Comparison of ENCODE assay signal across 16 cellular contexts in the genomic region with DNA sequence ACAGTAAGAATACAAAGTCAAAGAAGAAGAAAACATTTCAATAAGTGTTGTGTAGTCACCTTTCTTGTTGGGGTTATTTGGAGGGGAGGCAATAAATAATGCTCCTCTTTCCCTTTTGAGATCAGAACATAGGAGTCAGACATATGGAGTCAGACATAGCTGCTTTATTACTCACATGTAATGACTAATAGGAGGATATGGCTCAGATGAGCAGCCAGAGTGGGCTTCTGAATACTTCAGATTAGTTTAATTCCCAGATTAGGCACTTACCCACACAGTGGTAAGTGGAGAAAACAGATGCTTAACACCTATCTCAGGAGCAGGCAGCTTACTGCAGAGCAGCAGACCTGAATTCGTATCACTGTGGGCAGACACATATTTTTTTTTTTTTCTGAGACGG. TPM values are rescaled to one million over a fixed set of nuclear protein-coding genes. Genes with fewer than 3 reads are reported as not detected.
DNase-seq lines count a peak whose midpoint lies in the region; ATAC-seq and TF ChIP-seq lines count a peak whose summit lies in the region.
"Had no signal": no experiment of that assay in that cellular context is flagged by ENCODE, and none has a peak within 500 bp of the region (broad histone marks: within the 10 kb centered on the region; RNA-seq: fewer than 3 reads in every experiment).

No MANE protein-coding gene starts in this region.

- ATAC-seq in activated T-helper 17 cell treated with anti-CD3 and anti-CD28 coated beads, Interleukin-2, amount 50 U/mL, for 72 hours (replicated peaks): peak; percentile 54
- ATAC-seq in foreskin keratinocyte: peak; percentile 100
- ATAC-seq: right cardiac atrium had no signal

- no peak overlapping the region for H3K27ac Mint-ChIP-seq in activated T-helper 17 cell treated with anti-CD3 and anti-CD28 coated beads, Interleukin-2, amount 50 U/mL, for 72 hours
- H3K27ac Mint-ChIP-seq: activated CD4-positive, alpha-beta memory T cell treated with anti-CD3 and anti-CD28 coated beads, Interleukin-2, amount 10 ng/mL, durations not matched to agents 7 days and 5 days; activated naive CD4-positive, alpha-beta T cell treated with anti-CD3 and anti-CD28 coated beads, Interleukin-2, amount 50 U/mL, for 72 hours had no signal

- no peaks in the 10 kb centered on the region for H3K9me3 Mint-ChIP-seq in activated T-helper 17 cell treated with anti-CD3 and anti-CD28 coated beads, Interleukin-2, amount 50 U/mL, for 72 hours
- H3K9me3 Mint-ChIP-seq: activated CD4-positive, alpha-beta memory T cell treated with anti-CD3 and anti-CD28 coated beads, Interleukin-2, amount 10 ng/mL, durations not matched to agents 7 days and 5 days; activated naive CD4-positive, alpha-beta T cell treated with anti-CD3 and anti-CD28 coated beads, Interleukin-2, amount 50 U/mL, for 72 hours had no signal

- TF ChIP-seq CTCF in A673 (conservative IDR thresholded peaks at IDR 0.05; ENCODE audit: low read depth, low read length): no peak
- no peak for TF ChIP-seq CTCF in foreskin keratinocyte (conservative IDR thresholded peaks at IDR 0.05)
- TF ChIP-seq CTCF in GM20000 (IDR thresholded peaks at IDR 0.05; ENCODE audit: extremely low read depth, missing control alignments): no peak

- no peaks in the 10 kb centered on the region for H3K36me3 Mint-ChIP-seq in activated T-helper 17 cell treated with anti-CD3 and anti-CD28 coated beads, Interleukin-2, amount 50 U/mL, for 72 hours (ENCODE audit: low read depth)
- H3K36me3 Mint-ChIP-seq: activated naive CD4-positive, alpha-beta T cell treated with anti-CD3 and anti-CD28 coated beads, Interleukin-2, amount 50 U/mL, for 72 hours had no signal

- H3K27me3 Mint-ChIP-seq in activated T-helper 17 cell treated with anti-CD3 and anti-CD28 coated beads, Interleukin-2, amount 50 U/mL, for 72 hours: peaks cover 14% of the 10 kb centered on the region

- BruUV-seq in A673 (replicated peaks; lab: Mats Ljungman, UMichigan): no TSS peak

- H3K4me1 Mint-ChIP-seq in activated T-helper 17 cell treated with anti-CD3 and anti-CD28 coated beads, Interleukin-2, amount 50 U/mL, for 72 hours: no peaks in the 10 kb centered on the region
- H3K4me1 Mint-ChIP-seq: activated CD4-positive, alpha-beta memory T cell treated with anti-CD3 and anti-CD28 coated beads, Interleukin-2, amount 10 ng/mL, durations not matched to agents 7 days and 5 days had no signal

- H3K4me1 ChIP-seq in A673 (ENCODE audit: insufficient read depth, low read length, poor library complexity, severe bottlenecking) (peaks cover 14% of the 10 kb centered on the region), foreskin keratinocyte (peaks cover 21% of the 10 kb centered on the region)
- H3K4me1 ChIP-seq: BE2C, transverse colon had no signal

- no peak overlapping the region for H3K4me3 ChIP-seq in A673 (ENCODE audit: low read depth, low read length, poor library complexity, severe bottlenecking)
- H3K4me3 ChIP-seq: transverse colon had no signal

- H3K27me3 ChIP-seq in A673 (replicated peaks; ENCODE audit: insufficient read depth, low read depth, low read length, poor library complexity): no peaks in the 10 kb centered on the region
- no peaks in the 10 kb centered on the region for H3K27me3 ChIP-seq in foreskin keratinocyte
- H3K27me3 ChIP-seq: BE2C had no signal

- intact Hi-C loops in A673 (cut with micrococcal nuclease; ENCODE audit: unreplicated experiment): no loop called here

- no peaks in the 10 kb centered on the region for H3K9me3 ChIP-seq in A673 (ENCODE audit: low read depth, low read length, poor library complexity, severe bottlenecking)
- H3K9me3 ChIP-seq: BE2C, transverse colon had no signal

- no peaks in the 10 kb centered on the region for H3K36me3 ChIP-seq in A673 (ENCODE audit: insufficient read depth, low read length, poor library complexity, severe bottlenecking)
- H3K36me3 ChIP-seq: BE2C, transverse colon had no signal

- H3K27ac ChIP-seq in A673 (ENCODE audit: low read depth, low read length, poor library complexity, severe bottlenecking): no peak overlapping the region
- H3K27ac ChIP-seq in foreskin keratinocyte: no peak overlapping the region
- H3K27ac ChIP-seq: transverse colon had no signal

- POLR2A ChIA-PET in A673 (lab: Charles Lee; ENCODE audit: low non-redundant PET): no interaction called here

- H3K4me3 Mint-ChIP-seq in activated T-helper 17 cell treated with anti-CD3 and anti-CD28 coated beads, Interleukin-2, amount 50 U/mL, for 72 hours: no peak overlapping the region
- H3K4me3 Mint-ChIP-seq: activated CD4-positive, alpha-beta memory T cell treated with anti-CD3 and anti-CD28 coated beads, Interleukin-2, amount 10 ng/mL, durations not matched to agents 7 days and 5 days had no signal

- CTCF ChIA-PET in A673 (lab: Charles Lee): interaction anchor here (0.7 kb wide), 1 partner anchor 14 kb away, joined by 3 read pairs; no protein-coding TSS in a partner anchor

- DNase-seq in A673 (ENCODE audit: low spot score) (peak; percentile 20), HCEC 1CT (peak; percentile 87), foreskin keratinocyte (peak; percentile 69 to 84), NCI-H1417 (lab: John Stamatoyannopoulos, UW) (no peak), KG1 (lab: John Stamatoyannopoulos, UW) (no peak), GM20000 (ENCODE audit: low spot score) (no peak), NCI-H1048 (lab: John Stamatoyannopoulos, UW) (no peak)
- DNase-seq: activated CD4-positive, alpha-beta memory T cell treated with anti-CD3 and anti-CD28 coated beads, Interleukin-2, amount 10 ng/mL, durations not matched to agents 7 days and 5 days; BE2C; GDM1; NCI-H1694; right cardiac atrium; T-helper 2 cell; transverse colon had no signal

RNA-seq across cellular contexts. Expression of a gene that starts 31.7 kb away (rescaled TPM):
- total RNA-seq in A673 (2021) (not detected in 2 replicates), foreskin keratinocyte (not detected in 2 replicates)
- not detected for total RNA-seq in activated T-helper 17 cell treated with anti-CD3 and anti-CD28 coated beads, Interleukin-2, amount 50 U/mL, for 72 hours
- polyA plus RNA-seq in foreskin keratinocyte: not detected in 2 replicates
- total RNA-seq: activated CD4-positive, alpha-beta memory T cell treated with anti-CD3 and anti-CD28 coated beads, Interleukin-2, amount 10 ng/mL, durations not matched to agents 7 days and 5 days; activated naive CD4-positive, alpha-beta T cell treated with anti-CD3 and anti-CD28 coated beads, Interleukin-2, amount 50 U/mL, for 72 hours; transverse colon had no signal

RNA-seq across cellular contexts. Expression of a gene that starts 39.8 kb away (rescaled TPM):
- total RNA-seq in A673 (2021) (22.7 and 25.4 TPM in 2 replicates), foreskin keratinocyte (23.7 and 29.2 TPM in 2 replicates)
- 10 to 100 TPM in 1 of 2 donors, 1 to 10 TPM in 1; 4.0 to 14.6 TPM for total RNA-seq in activated T-helper 17 cell treated with anti-CD3 and anti-CD28 coated beads, Interleukin-2, amount 50 U/mL, for 72 hours
- polyA plus RNA-seq in foreskin keratinocyte: 24.1 and 27.2 TPM in 2 replicates

Comparison
In these comparisons a context has a peak if more than half of its experiments do, and no peak if none do; other contexts are left out.
1. DNase-seq: peak in A673 (single experiment), HCEC 1CT (single experiment) and foreskin keratinocyte (2 of 2); none in NCI-H1417 (0 of 3), KG1 (single experiment), GM20000 (single experiment) and NCI-H1048 (single experiment).